Comparison of ENCODE assay signal across 8 cellular contexts in genomic region chr19:34733826-34734600, GRCh38. TPM values are rescaled to one million over a fixed set of nuclear protein-coding genes. Genes with fewer than 3 reads are reported as not detected.
DNase-seq lines count a peak whose midpoint lies in the region; ATAC-seq and TF ChIP-seq lines count a peak whose summit lies in the region.

ZNF181 (plus strand) TSS chr19:34734243; CDS start chr19:34735038, 795 bp downstream.

- peaks cover 42% of the 10 kb centered on the region for H3K9me3 ChIP-seq in Panc1 (ENCODE audit: control insufficient read depth, insufficient read depth, low read depth, low read length)
- peaks cover 0 to 9% (median 0%) of the 10 kb centered on the region in 3 experiments for H3K9me3 ChIP-seq in naive thymus-derived CD4-positive, alpha-beta T cell (ENCODE audit: control insufficient read depth in 2 of 3, low read length in 3 of 3)

- POLR2A ChIA-PET in Panc1 (lab: Charles Lee) = no interaction called here
- POLR2A ChIA-PET in naive thymus-derived CD4-positive, alpha-beta T cell (lab: Charles Lee) = interaction anchor here (0.6 to 2.3 kb wide), 9 partner anchors 38 to 329 kb away, joined by 3 to 17 read pairs (median 4); partner anchors contain the start of genes SCGB2B2, ZNF30 and ZNF302

- H3K27me3 ChIP-seq in Panc1 (ENCODE audit: control insufficient read depth, insufficient read depth, low read length) = no peaks in the 10 kb centered on the region
- no peaks in the 10 kb centered on the region for H3K27me3 ChIP-seq in naive thymus-derived CD4-positive, alpha-beta T cell (ENCODE audit: control insufficient read depth in 2 of 2, insufficient read depth in 2 of 2, low read length in 2 of 2)

- peak; percentile 93 for DNase-seq in DMS53 treated with DMSO at 0.1 percent for 48 hours (lab: John Stamatoyannopoulos, UW; ENCODE audit: unreplicated experiment)
- DNase-seq in KBM-7 = peak; percentile 94
- DNase-seq in Panc1 (ENCODE audit: low read depth, low spot score) = peak; percentile 82
- peak; percentile 57 for DNase-seq in activated T-helper 1 cell treated with Interleukin-2 at 50 U/mL for 16 hours (ENCODE audit: low read depth)
- DNase-seq in fibroblast of gingiva (ENCODE audit: low read depth) = peak; percentile 93
- DNase-seq in naive thymus-derived CD4-positive, alpha-beta T cell = peak; percentile 58 to 84 (median 82)

- H3K27me3 Mint-ChIP-seq in naive thymus-derived CD4-positive, alpha-beta T cell = peaks cover 0 to 4% (median 0%) of the 10 kb centered on the region in 5 donors
- H3K27me3 Mint-ChIP-seq in stimulated activated memory B cell treated with anti-CD40 and anti-IgM and Interleukin-4, amounts not matched to agents 10 μg/mL and 1 μg/mL and 100 μg/mL, for 72 hours = no peaks in the 10 kb centered on the region

- intact Hi-C loops in Panc1 (cut with micrococcal nuclease; ENCODE audit: unreplicated experiment) = no loop called here
- intact Hi-C loops in naive thymus-derived CD4-positive, alpha-beta T cell (cut with micrococcal nuclease) = loop anchor here (1.0 to 10.0 kb wide), 10 partner anchors 39 to 1011 kb away; partner anchors contain the start of genes SCGB2B2 (in 2 of the 2), ZNF302 (in 2 of the 2), ZNF599 (in 2 of the 2) and GRAMD1A (in 1 of the 2)

- H3K4me3 ChIP-seq in Panc1 (ENCODE audit: low read depth in 2 of 2, low read length in 2 of 2) = peak within 1 kb of the TSS; percentile 84 to 99
- peak within 1 kb of the TSS; percentile 79 for H3K4me3 ChIP-seq in naive thymus-derived CD4-positive, alpha-beta T cell (ENCODE audit: low read length)

- H3K4me1 ChIP-seq in Panc1 (ENCODE audit: control insufficient read depth, insufficient read depth, low read length) = peaks cover 7% of the 10 kb centered on the region
- H3K4me1 ChIP-seq in naive thymus-derived CD4-positive, alpha-beta T cell (ENCODE audit: control insufficient read depth in 2 of 2, insufficient read depth in 2 of 2, low read length in 2 of 2) = peaks cover 11 to 17% of the 10 kb centered on the region in 2 donors

- peak within 1 kb of the TSS; percentile 86 to 99 (median 98) for H3K4me3 Mint-ChIP-seq in naive thymus-derived CD4-positive, alpha-beta T cell
- H3K4me3 Mint-ChIP-seq in stimulated activated memory B cell treated with anti-CD40 and anti-IgM and Interleukin-4, amounts not matched to agents 10 μg/mL and 1 μg/mL and 100 μg/mL, for 72 hours = peak within 1 kb of the TSS; percentile 95

- BruUV-seq in Panc1 (replicated peaks; lab: Mats Ljungman, UMichigan) = no TSS peak

- no peak for TF ChIP-seq CTCF in Panc1 (IDR thresholded peaks at IDR 0.05)

- in situ Hi-C loops in KBM-7 (cut with MboI; ENCODE audit: low pct_unique_long_range_greater_than_20kb, low sequenced_read_pairs) (no loop called here), Panc1 (cut with HindIII; ENCODE audit: low pct_unique_long_range_greater_than_20kb, low sequenced_read_pairs) (no loop called here)

- no peaks in the 10 kb centered on the region for H3K36me3 ChIP-seq in Panc1 (ENCODE audit: control insufficient read depth, insufficient read depth, low read length)
- H3K36me3 ChIP-seq in naive thymus-derived CD4-positive, alpha-beta T cell (ENCODE audit: control insufficient read depth in 2 of 3, insufficient read depth in 3 of 3, low read length in 3 of 3) = peaks cover 0 to 30% (median 10%) of the 10 kb centered on the region in 3 experiments

- ATAC-seq in GM21723 (IDR thresholded peaks at IDR 0.05; ENCODE audit: unreplicated experiment) (peak; percentile 78), Panc1 (peak; percentile 97)
- peak; percentile 89 for ATAC-seq in naive thymus-derived CD4-positive, alpha-beta T cell
- ATAC-seq in stimulated activated memory B cell treated with anti-CD40 and anti-IgM and Interleukin-4, amounts not matched to agents 10 μg/mL and 1 μg/mL and 100 μg/mL, for 72 hours = peak; percentile 92

- H3K36me3 Mint-ChIP-seq in naive thymus-derived CD4-positive, alpha-beta T cell = peaks cover 8 to 35% (median 33%) of the 10 kb centered on the region in 5 donors
- H3K36me3 Mint-ChIP-seq in stimulated activated memory B cell treated with anti-CD40 and anti-IgM and Interleukin-4, amounts not matched to agents 10 μg/mL and 1 μg/mL and 100 μg/mL, for 72 hours = peaks cover 30% of the 10 kb centered on the region

- CTCF ChIA-PET in Panc1 (lab: Charles Lee) = no interaction called here
- CTCF ChIA-PET in naive thymus-derived CD4-positive, alpha-beta T cell (lab: Charles Lee) = no interaction called here

- peaks cover 7 to 33% (median 18%) of the 10 kb centered on the region in 11 donors for H3K9me3 Mint-ChIP-seq in naive thymus-derived CD4-positive, alpha-beta T cell
- H3K9me3 Mint-ChIP-seq in stimulated activated memory B cell treated with anti-CD40 and anti-IgM and Interleukin-4, amounts not matched to agents 10 μg/mL and 1 μg/mL and 100 μg/mL, for 72 hours = peaks cover 9% of the 10 kb centered on the region

- peak within 1 kb of the TSS; percentile 96 for H3K27ac ChIP-seq in Panc1 (ENCODE audit: low read length)
- peak within 1 kb of the TSS; percentile 94 for H3K27ac ChIP-seq in naive thymus-derived CD4-positive, alpha-beta T cell (ENCODE audit: low read depth, low read length)

- peak within 1 kb of the TSS; percentile 90 to 99 (median 98) for H3K27ac Mint-ChIP-seq in naive thymus-derived CD4-positive, alpha-beta T cell
- peak within 1 kb of the TSS; percentile 95 for H3K27ac Mint-ChIP-seq in stimulated activated memory B cell treated with anti-CD40 and anti-IgM and Interleukin-4, amounts not matched to agents 10 μg/mL and 1 μg/mL and 100 μg/mL, for 72 hours

- H3K4me1 Mint-ChIP-seq in naive thymus-derived CD4-positive, alpha-beta T cell = peaks cover 18 to 39% (median 28%) of the 10 kb centered on the region in 7 donors
- H3K4me1 Mint-ChIP-seq in stimulated activated memory B cell treated with anti-CD40 and anti-IgM and Interleukin-4, amounts not matched to agents 10 μg/mL and 1 μg/mL and 100 μg/mL, for 72 hours = peaks cover 25% of the 10 kb centered on the region

RNA-seq across cellular contexts. Expression of gene ZNF181, which starts in this region (rescaled TPM):
- 11.5 TPM for total RNA-seq in Panc1 (2021; ENCODE audit: unreplicated experiment)
- 5.3 TPM for polyA plus RNA-seq in Panc1 (2012; ENCODE audit: insufficient read length)
- total RNA-seq in naive thymus-derived CD4-positive, alpha-beta T cell = 10 to 100 TPM in 2 of 5 experiments, 1 to 10 TPM in 3; 4.8 to 28.5 (median 8.4) TPM
- 10 to 100 TPM; 34.5 to 36.0 TPM for polyA plus RNA-seq in naive thymus-derived CD4-positive, alpha-beta T cell

Comparison
In these comparisons a context has a peak if more than half of its experiments do, and no peak if none do; other contexts are left out.
1. Peak in every context shown above with its lines: DNase-seq, ATAC-seq, H3K4me3 ChIP-seq and H3K27ac ChIP-seq.